ENCODE assay signal across 29 cellular contexts in the genomic region with DNA sequence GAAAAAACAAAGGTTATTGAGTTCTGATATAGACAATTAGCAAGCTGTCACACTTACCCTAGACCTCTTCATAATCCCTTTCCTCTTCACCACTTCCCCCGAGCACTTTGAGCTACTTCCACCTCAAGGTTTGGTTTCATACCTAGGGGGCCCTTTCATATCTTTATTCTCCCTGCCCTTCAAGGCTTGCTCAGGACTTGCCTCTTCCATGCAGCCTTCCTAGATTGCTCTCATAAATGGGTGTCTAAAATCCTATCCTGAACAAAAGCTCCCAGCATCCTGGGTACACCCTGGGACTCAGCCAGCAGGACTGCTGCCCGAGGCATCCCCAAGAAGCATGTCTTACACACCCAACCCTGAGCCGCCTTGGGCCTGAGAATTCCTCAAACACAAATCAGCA.
"Had no signal": no experiment of that assay in that cellular context is flagged by ENCODE, and none has a peak within 500 bp of the region (broad histone marks: within the 10 kb centered on the region; RNA-seq: fewer than 3 reads in every experiment).

No MANE protein-coding gene starts in this region.

- H3K36me3 Mint-ChIP-seq: natural killer cell; neural progenitor cell; stimulated activated effector memory CD8-positive, alpha-beta T cell treated with anti-CD3 and anti-CD28 coated beads, Interleukin-12 subunit alpha, Interleukin-12 subunit beta, amount 100 ng/mL, for 72 hours; stimulated activated naive B cell treated with anti-CD40 and anti-IgM and Interleukin-4, amounts not matched to agents 10 μg/mL and 1 μg/mL and 100 μg/mL, for 72 hours had no signal

- H3K4me3 Mint-ChIP-seq: natural killer cell; nephron; neural progenitor cell; stimulated activated effector memory CD8-positive, alpha-beta T cell treated with anti-CD3 and anti-CD28 coated beads, Interleukin-12 subunit alpha, Interleukin-12 subunit beta, amount 100 ng/mL, for 72 hours; stimulated activated naive B cell treated with anti-CD40 and anti-IgM and Interleukin-4, amounts not matched to agents 10 μg/mL and 1 μg/mL and 100 μg/mL, for 72 hours; stimulated activated naive CD8-positive, alpha-beta T cell treated with anti-CD3 and anti-CD28 coated beads, Interleukin-15, Interleukin-2, amounts not matched to agents 100 ng/mL and 50 ng/mL, for 24 hours had no signal

- H3K36me3 ChIP-seq: neural progenitor cell, ovary, right lobe of liver, sigmoid colon, stomach, thoracic aorta, thyroid gland, tibial nerve, upper lobe of left lung, vagina had no signal

- H3K9ac ChIP-seq: neural progenitor cell, parathyroid adenoma had no signal

- H3K27ac Mint-ChIP-seq: natural killer cell; nephron; neural progenitor cell; progenitor cell of endocrine pancreas; stimulated activated effector memory CD8-positive, alpha-beta T cell treated with anti-CD3 and anti-CD28 coated beads, Interleukin-12 subunit alpha, Interleukin-12 subunit beta, amount 100 ng/mL, for 72 hours; stimulated activated naive B cell treated with anti-CD40 and anti-IgM and Interleukin-4, amounts not matched to agents 10 μg/mL and 1 μg/mL and 100 μg/mL, for 72 hours; stimulated activated naive CD8-positive, alpha-beta T cell treated with anti-CD3 and anti-CD28 coated beads, Interleukin-15, Interleukin-2, amounts not matched to agents 100 ng/mL and 50 ng/mL, for 24 hours had no signal

- H3K4me3 ChIP-seq: neural progenitor cell, ovary, psoas muscle, right lobe of liver, sigmoid colon, stomach, thoracic aorta, thyroid gland, tibial nerve, upper lobe of left lung, vagina had no signal

- H3K4me1 Mint-ChIP-seq: natural killer cell; stimulated activated effector memory CD8-positive, alpha-beta T cell treated with anti-CD3 and anti-CD28 coated beads, Interleukin-12 subunit alpha, Interleukin-12 subunit beta, amount 100 ng/mL, for 72 hours had no signal

- FAIRE-seq: small intestine, urothelium cell line had no signal

- H3K9me3 ChIP-seq: ovary, psoas muscle, right lobe of liver, sigmoid colon, stomach, thoracic aorta, thyroid gland, tibial nerve, upper lobe of left lung, vagina had no signal

- H3K27ac ChIP-seq: neural progenitor cell, ovary, parathyroid adenoma, psoas muscle, right lobe of liver, sigmoid colon, stomach, thoracic aorta, thyroid gland, tibial nerve, upper lobe of left lung, vagina had no signal

- ATAC-seq: natural killer cell; psoas muscle; right cardiac atrium; right lobe of liver; stimulated activated effector memory CD8-positive, alpha-beta T cell treated with anti-CD3 and anti-CD28 coated beads, Interleukin-12 subunit alpha, Interleukin-12 subunit beta, amount 100 ng/mL, for 72 hours; stimulated activated naive B cell treated with anti-CD40 and anti-IgM and Interleukin-4, amounts not matched to agents 10 μg/mL and 1 μg/mL and 100 μg/mL, for 72 hours had no signal

- DNase-seq: natural killer cell; occipital lobe; ovary; posterior cingulate gyrus; psoas muscle; right cardiac atrium; sigmoid colon; small intestine; stimulated activated CD4-positive, alpha-beta T cell treated with anti-CD3 and anti-CD28 coated beads, Interleukin-15, amount 100 ng/mL, for 24 hours; stimulated activated CD4-positive, alpha-beta T cell treated with anti-CD3 and anti-CD28 coated beads, Interleukin-2, amount 100 ng/mL, for 24 hours; stimulated activated CD4-positive, alpha-beta T cell treated with anti-CD3 and anti-CD28 coated beads, Interleukin-2, amount 100 ng/mL, for 48 hours; stimulated activated CD4-positive, alpha-beta T cell treated with anti-CD3 and anti-CD28 coated beads, Interleukin-4, amount 100 ng/mL, for 24 hours; stimulated activated naive B cell treated with anti-CD40 and anti-IgM and Interleukin-4, amounts not matched to agents 10 μg/mL and 1 μg/mL and 100 μg/mL, for 72 hours; stimulated activated naive CD4-positive, alpha-beta T cell treated with Interleukin-2 at 50 U/mL for 16 hours; stomach; thyroid gland; trophoblast cell; upper lobe of left lung had no signal

- H3K4me1 ChIP-seq: parathyroid adenoma, psoas muscle, right lobe of liver, sigmoid colon, stomach, tibial nerve, upper lobe of left lung, vagina had no signal
